In the genomic region with DNA sequence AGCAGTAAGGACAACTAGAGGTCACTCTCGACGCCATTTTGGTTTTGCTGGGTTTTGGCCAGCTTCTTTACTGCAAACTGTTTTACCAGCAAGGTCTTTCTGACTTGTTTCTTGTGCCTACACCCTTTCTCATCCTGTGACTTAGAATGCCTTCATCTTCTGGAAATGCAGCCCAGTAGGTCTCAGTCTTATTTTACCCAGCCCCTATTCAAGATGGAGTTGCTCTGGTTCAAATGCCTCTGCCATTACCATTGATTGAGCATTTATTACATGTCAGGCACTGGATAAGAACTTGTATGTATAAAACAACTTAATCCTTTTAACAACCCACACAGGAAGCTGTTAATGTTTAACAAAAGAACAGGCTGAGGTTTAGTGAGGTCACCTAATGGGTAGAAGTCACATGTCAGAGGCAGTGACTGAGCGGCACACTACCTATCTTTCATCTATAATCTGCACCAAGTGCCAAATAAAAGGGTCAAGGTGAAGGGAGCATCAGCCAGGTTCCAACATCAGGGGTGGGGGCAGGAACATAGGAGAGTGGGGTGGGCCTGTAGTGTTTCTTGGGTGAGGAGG, we compare ENCODE assay signal across 21 cellular contexts.
A peak's percentile ranks its signal among the peaks of the same experiment; 100 is the strongest.
DNase-seq lines count a peak whose midpoint lies in the region; ATAC-seq and TF ChIP-seq lines count a peak whose summit lies in the region.
"Had no signal": no experiment of that assay in that cellular context is flagged by ENCODE, and none has a peak within 500 bp of the region (broad histone marks: within the 10 kb centered on the region; RNA-seq: fewer than 3 reads in every experiment).

No MANE protein-coding gene starts in this region.

- H3K9me3 ChIP-seq in left lung: no peaks in the 10 kb centered on the region
- H3K9me3 ChIP-seq: left ventricle myocardium inferior, psoas muscle, suprapubic skin had no signal

- intact Hi-C loops in left lung (cut with DNase I): no loop called here

- H3K4me3 ChIP-seq in GM23338: no peak overlapping the region
- H3K4me3 ChIP-seq in left lung: no peak overlapping the region
- H3K4me3 ChIP-seq: left ventricle myocardium inferior, psoas muscle, suprapubic skin had no signal

- no peaks in the 10 kb centered on the region for H3K36me3 Mint-ChIP-seq in GM23338 (ENCODE audit: low read depth)
- no peaks in the 10 kb centered on the region for H3K36me3 Mint-ChIP-seq in T-cell

- ATAC-seq in GM23338 (no peak), T-cell (replicated peaks in 1 of 4) (peak in 3 of 4 experiments; percentile 36 to 45 (median 37)), left lung (peak; percentile 35), HG03039 (IDR thresholded peaks at IDR 0.05; ENCODE audit: unreplicated experiment) (no peak)
- ATAC-seq: activated T-cell treated with anti-CD3 and anti-CD28 coated beads, Interleukin-2, amount 50 U/mL, for 72 hours; psoas muscle had no signal

- H3K27me3 ChIP-seq in GM23338 (ENCODE audit: insufficient read depth): no peaks in the 10 kb centered on the region
- no peaks in the 10 kb centered on the region for H3K27me3 ChIP-seq in left lung
- H3K27me3 ChIP-seq: suprapubic skin had no signal

- H2AFZ ChIP-seq in GM23338: no peak overlapping the region

- H3K4me2 ChIP-seq in GM23338: no peak overlapping the region

- H3K27ac ChIP-seq in GM23338 (ENCODE audit: low read depth): no peak overlapping the region
- no peak overlapping the region for H3K27ac ChIP-seq in left lung
- H3K27ac ChIP-seq: epithelial cell of prostate, left ventricle myocardium inferior, psoas muscle, suprapubic skin had no signal

- H3K4me1 Mint-ChIP-seq in GM23338 (peaks cover 9% of the 10 kb centered on the region), T-cell (peaks cover 16 to 27% (median 19%) of the 10 kb centered on the region in 3 donors)
- H3K4me1 Mint-ChIP-seq: B cell had no signal

- POLR2A ChIA-PET in T-cell (lab: Charles Lee): no interaction called here

- H3K27ac Mint-ChIP-seq in GM23338 (peak overlapping the region; percentile 61; the same call in 1 of the 2 replicates), T-cell (no peak overlapping the region)
- H3K27ac Mint-ChIP-seq: activated T-cell treated with anti-CD3 and anti-CD28 coated beads, Interleukin-2, amount 50 U/mL, for 72 hours; B cell; T-helper 1 cell treated with Interleukin-12 subunit alpha and Interleukin-12 subunit beta and Interleukin-4 antibody, amounts not matched to agents 30 μg/mL and 1 μg/mL, for 36 hours had no signal

- H3K27me3 Mint-ChIP-seq in GM23338 (ENCODE audit: insufficient read depth, low read depth, poor library complexity) (no peaks in the 10 kb centered on the region), T-cell (peaks cover 0 to 8% of the 10 kb centered on the region in 2 donors)

- no peak overlapping the region for H3K4me3 Mint-ChIP-seq in GM23338
- H3K4me3 Mint-ChIP-seq in T-cell: no peak overlapping the region
- H3K4me3 Mint-ChIP-seq: activated T-cell treated with anti-CD3 and anti-CD28 coated beads, Interleukin-2, amount 50 U/mL, for 72 hours; B cell; T-helper 1 cell treated with Interleukin-12 subunit alpha and Interleukin-12 subunit beta and Interleukin-4 antibody, amounts not matched to agents 30 μg/mL and 1 μg/mL, for 36 hours had no signal

- CTCF ChIA-PET in T-cell (lab: Charles Lee): interaction anchor here (0.8 to 1.1 kb wide), 2 partner anchors 8 to 10 kb away, joined by 3 read pairs; no protein-coding TSS in a partner anchor

- H3F3A ChIP-seq in GM23338 (replicated peaks; ENCODE audit: low read depth): no peaks in the 10 kb centered on the region

- no peaks in the 10 kb centered on the region for H3K9me3 Mint-ChIP-seq in GM23338
- H3K9me3 Mint-ChIP-seq in T-cell: no peaks in the 10 kb centered on the region
- H3K9me3 Mint-ChIP-seq: T-helper 1 cell treated with Interleukin-12 subunit alpha and Interleukin-12 subunit beta and Interleukin-4 antibody, amounts not matched to agents 30 μg/mL and 1 μg/mL, for 36 hours had no signal

- no peak for TF ChIP-seq CTCF in GM23338 (conservative IDR thresholded peaks at IDR 0.05; ENCODE audit: low read depth in 2 of 2)
- no peak for TF ChIP-seq CTCF in left lung (IDR thresholded peaks at IDR 0.05)

- DNase-seq in DMS53 (lab: John Stamatoyannopoulos, UW) (peak; percentile 85), GM23338 (ENCODE audit: low spot score) (no peak), T-cell (no peak), left lung (no peak), SW 1271 (lab: John Stamatoyannopoulos, UW) (no peak), C1 segment of cervical spinal cord (lab: John Stamatoyannopoulos, UW) (no peak), SKM-1 (lab: John Stamatoyannopoulos, UW; ENCODE audit: unreplicated experiment) (no peak)
- DNase-seq: activated T-cell treated with anti-CD3 and anti-CD28 coated beads, Interleukin-2, amount 50 U/mL, for 72 hours; amniotic stem cell; GOT3; head of caudate nucleus; left ventricle myocardium inferior; NCI-H187; NCI-H526 treated with DMSO at 0.1 percent for 48 hours; psoas muscle; RPMI8226 had no signal

- no peaks in the 10 kb centered on the region for H3K79me2 ChIP-seq in GM23338 (replicated peaks; ENCODE audit: insufficient read depth)

- peaks cover 10% of the 10 kb centered on the region for H3K9me2 ChIP-seq in GM23338 (ENCODE audit: insufficient read depth)

- no peaks in the 10 kb centered on the region for H4K20me1 ChIP-seq in GM23338 (replicated peaks; ENCODE audit: insufficient read depth)

- no peaks in the 10 kb centered on the region for H3K36me3 ChIP-seq in GM23338 (ENCODE audit: insufficient read depth)
- no peaks in the 10 kb centered on the region for H3K36me3 ChIP-seq in left lung
- H3K36me3 ChIP-seq: left ventricle myocardium inferior, suprapubic skin had no signal

- H3K4me1 ChIP-seq in GM23338 (ENCODE audit: insufficient read depth) (0 out of 2 replicates have a peak, but pooled peaks cover 3% of the 10 kb centered on the region), left lung (no peaks in the 10 kb centered on the region)
- H3K4me1 ChIP-seq: left ventricle myocardium inferior, psoas muscle had no signal

TF ChIP-seq in GM23338, 12 proteins besides CTCF, POLR2A, EP300 and RAD21 (continues in another document):
- TF ChIP-seq ETS1 (IDR thresholded peaks at IDR 0.05) (no peak), CREB1 (CRISPR knock-in tag; IDR thresholded peaks at IDR 0.05; ENCODE audit: low read depth) (no peak), ZNF114 (CRISPR knock-in tag; IDR thresholded peaks at IDR 0.05) (no peak), EZH2 (IDR thresholded peaks at IDR 0.05; ENCODE audit: low read depth, unreplicated experiment) (no peak), POLR2AphosphoS5 (IDR thresholded peaks at IDR 0.05; ENCODE audit: low read depth) (no peak), STAT1 (IDR thresholded peaks at IDR 0.05; ENCODE audit: unreplicated experiment) (no peak)
- TF ChIP-seq, protein P1, sequence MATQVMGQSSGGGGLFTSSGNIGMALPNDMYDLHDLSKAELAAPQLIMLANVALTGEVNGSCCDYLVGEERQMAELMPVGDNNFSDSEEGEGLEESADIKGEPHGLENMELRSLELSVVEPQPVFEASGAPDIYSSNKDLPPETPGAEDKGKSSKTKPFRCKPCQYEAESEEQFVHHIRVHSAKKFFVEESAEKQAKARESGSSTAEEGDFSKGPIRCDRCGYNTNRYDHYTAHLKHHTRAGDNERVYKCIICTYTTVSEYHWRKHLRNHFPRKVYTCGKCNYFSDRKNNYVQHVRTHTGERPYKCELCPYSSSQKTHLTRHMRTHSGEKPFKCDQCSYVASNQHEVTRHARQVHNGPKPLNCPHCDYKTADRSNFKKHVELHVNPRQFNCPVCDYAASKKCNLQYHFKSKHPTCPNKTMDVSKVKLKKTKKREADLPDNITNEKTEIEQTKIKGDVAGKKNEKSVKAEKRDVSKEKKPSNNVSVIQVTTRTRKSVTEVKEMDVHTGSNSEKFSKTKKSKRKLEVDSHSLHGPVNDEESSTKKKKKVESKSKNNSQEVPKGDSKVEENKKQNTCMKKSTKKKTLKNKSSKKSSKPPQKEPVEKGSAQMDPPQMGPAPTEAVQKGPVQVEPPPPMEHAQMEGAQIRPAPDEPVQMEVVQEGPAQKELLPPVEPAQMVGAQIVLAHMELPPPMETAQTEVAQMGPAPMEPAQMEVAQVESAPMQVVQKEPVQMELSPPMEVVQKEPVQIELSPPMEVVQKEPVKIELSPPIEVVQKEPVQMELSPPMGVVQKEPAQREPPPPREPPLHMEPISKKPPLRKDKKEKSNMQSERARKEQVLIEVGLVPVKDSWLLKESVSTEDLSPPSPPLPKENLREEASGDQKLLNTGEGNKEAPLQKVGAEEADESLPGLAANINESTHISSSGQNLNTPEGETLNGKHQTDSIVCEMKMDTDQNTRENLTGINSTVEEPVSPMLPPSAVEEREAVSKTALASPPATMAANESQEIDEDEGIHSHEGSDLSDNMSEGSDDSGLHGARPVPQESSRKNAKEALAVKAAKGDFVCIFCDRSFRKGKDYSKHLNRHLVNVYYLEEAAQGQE (IDR thresholded peaks at IDR 0.05; ENCODE audit: unreplicated experiment): no peak

Comparison
In these comparisons a context has a peak if more than half of its experiments do, and no peak if none do; other contexts are left out.
1. ATAC-seq: peak in T-cell (3 of 4) and left lung (single experiment); none in GM23338 (single experiment) and HG03039 (single experiment).